Comparison of ENCODE assay signal across 17 cellular contexts in genomic region chr10:124138195-124138882, GRCh38. TPM values are rescaled to one million over a fixed set of nuclear protein-coding genes. Genes with fewer than 3 reads are reported as not detected.
DNase-seq lines count a peak whose midpoint lies in the region; ATAC-seq, FAIRE-seq and TF ChIP-seq lines count a peak whose summit lies in the region.
"Had no signal": no experiment of that assay in that cellular context is flagged by ENCODE, and none has a peak within 500 bp of the region (broad histone marks: within the 10 kb centered on the region; RNA-seq: fewer than 3 reads in every experiment).

No MANE protein-coding gene starts in this region.

- intact Hi-C loops in Right ventricle myocardium superior (cut with DNase I) = no loop called here
- intact Hi-C loops in aorta (cut with DNase I) = no loop called here

- peaks cover 10% of the 10 kb centered on the region for H3K4me1 Mint-ChIP-seq in nephron progenitor cell

- TF ChIP-seq POLR2A in GM12892 (IDR thresholded peaks at IDR 0.05; ENCODE audit: low read depth, low read length) = no peak

- H3K27ac Mint-ChIP-seq in nephron progenitor cell = peak overlapping the region; percentile 21
- H3K27ac Mint-ChIP-seq: nephron, type B pancreatic cell had no signal

- TF ChIP-seq CTCF in right atrium auricular region (IDR thresholded peaks at IDR 0.05) (no peak), nephron progenitor cell (IDR thresholded peaks at IDR 0.05) (no peak)

- H3K36me3 ChIP-seq in right atrium auricular region (no peaks in the 10 kb centered on the region), aorta (ENCODE audit: control insufficient read depth in 1 of 2, insufficient read depth in 2 of 2, low read length in 1 of 2) (no peaks in the 10 kb centered on the region)

- H3K27me3 Mint-ChIP-seq in nephron progenitor cell (ENCODE audit: low read depth, poor library complexity) = peaks cover 11% of the 10 kb centered on the region

- FAIRE-seq in GM12892 (lab: Jason Lieb, UNC) = no peak
- FAIRE-seq: A549 had no signal

- no peaks in the 10 kb centered on the region for H3K36me3 Mint-ChIP-seq in nephron progenitor cell (ENCODE audit: low read depth)
- H3K36me3 Mint-ChIP-seq: type B pancreatic cell had no signal

- H3K27me3 ChIP-seq in right atrium auricular region = no peaks in the 10 kb centered on the region
- no peaks in the 10 kb centered on the region for H3K27me3 ChIP-seq in aorta (ENCODE audit: control insufficient read depth in 1 of 2, insufficient read depth in 2 of 2, low read length in 1 of 2)

- 5 to 11% methylated on average over 3 of the region's 3 CpGs for WGBS in aorta, 2 donors

- H3K4me3 ChIP-seq in right atrium auricular region = no peak overlapping the region
- H3K4me3 ChIP-seq in aorta (ENCODE audit: low read length in 2 of 2) = no peak overlapping the region
- H3K4me3 ChIP-seq: A549 had no signal

- ATAC-seq in Right ventricle myocardium superior (ENCODE audit: poor library complexity) = peak; percentile 64
- peak; percentile 65 for ATAC-seq in aorta (ENCODE audit: low FRiP score)
- no peak for ATAC-seq in esophagus mucosa
- no peak for ATAC-seq in GM21367 (IDR thresholded peaks at IDR 0.05; ENCODE audit: unreplicated experiment)
- ATAC-seq: A549 had no signal

- H3K4me3 Mint-ChIP-seq in nephron progenitor cell = no peak overlapping the region
- H3K4me3 Mint-ChIP-seq: nephron, type B pancreatic cell had no signal

- H3K9me3 ChIP-seq in right atrium auricular region (peaks cover 0 to 13% of the 10 kb centered on the region in 2 donors), aorta (ENCODE audit: control insufficient read depth, low read length) (no peaks in the 10 kb centered on the region)

- H3K27ac ChIP-seq in right atrium auricular region = no peak overlapping the region
- peak overlapping the region in 1 of 2 donors; percentile 86 for H3K27ac ChIP-seq in aorta (ENCODE audit: low read depth in 1 of 2, low read length in 2 of 2)
- H3K27ac ChIP-seq: A549 had no signal

- H3K4me1 ChIP-seq in right atrium auricular region = no peaks in the 10 kb centered on the region
- H3K4me1 ChIP-seq in aorta (ENCODE audit: control insufficient read depth in 1 of 2, insufficient read depth in 2 of 2, low read length in 2 of 2) = peaks cover 0 to 7% of the 10 kb centered on the region in 2 donors
- H3K4me1 ChIP-seq: A549 had no signal

- peaks cover 31% of the 10 kb centered on the region for H3K9me3 Mint-ChIP-seq in nephron progenitor cell

- DNase-seq in Right ventricle myocardium superior = no peak
- no peak for DNase-seq in right atrium auricular region (ENCODE audit: low spot score)
- peak; percentile 76 for DNase-seq in globus pallidus (ENCODE audit: low spot score)
- DNase-seq in nephron progenitor cell = no peak
- DNase-seq in aorta = no peak
- DNase-seq in GM12892 (ENCODE audit: insufficient read length) = no peak
- DNase-seq: activated CD4-positive, alpha-beta T cell treated with anti-CD3 and anti-CD28 coated beads, Interleukin-2, amount 50 U/mL, for 48 hours; central memory CD4-positive, alpha-beta T cell; IMR-90; NCI-H1436 treated with DMSO at 0.1 percent for 48 hours; NCI-H526 had no signal

RNA-seq across cellular contexts. Expression of gene CHST15, which starts 44.9 kb away (rescaled TPM):
- 3.0 TPM for total RNA-seq in Right ventricle myocardium superior
- total RNA-seq in right atrium auricular region = 10 to 100 TPM in 1 of 2 donors, 1 to 10 TPM in 1; 7.0 to 14.2 TPM
- 10 to 100 TPM; 39.9 to 43.8 TPM for total RNA-seq in aorta
- 10 to 100 TPM in 1 of 2 donors, 1 to 10 TPM in 1; 4.5 to 10.1 TPM for polyA plus RNA-seq in aorta
- total RNA-seq in esophagus mucosa = 6.1 TPM
- 1.1 TPM for polyA plus RNA-seq in GM12892 (2012; ENCODE audit: missing spikeins)
- total RNA-seq: T-helper 2 cell treated with Interferon-gamma antibody and Interleukin-4, amounts not matched to agents 100 ng/mL and 5 ng/mL, for 36 hours had no signal

Comparison
In these comparisons a context has a peak if more than half of its experiments do, and no peak if none do; other contexts are left out.
1. ATAC-seq: peak in Right ventricle myocardium superior (single experiment) and aorta (single experiment); none in esophagus mucosa (single experiment) and GM21367 (single experiment).